Comparison of ENCODE assay signal across 2 cellular contexts in genomic region chr1:167683226-167683625, GRCh38.
TF ChIP-seq lines count a peak whose summit lies in the region.

No MANE protein-coding gene starts in this region.

TF ChIP-seq in SK-N-SH, 30 proteins besides CTCF, POLR2A, EP300 and RAD21 (continued from another document):
- no peak for TF ChIP-seq MAX (IDR thresholded peaks at IDR 0.05; ENCODE audit: low read depth)
- no peak for TF ChIP-seq MEF2A (IDR thresholded peaks at IDR 0.05; ENCODE audit: borderline replicate concordance, low read depth)
- no peak for TF ChIP-seq SMC3 (IDR thresholded peaks at IDR 0.05; ENCODE audit: low read depth, low read length)
- no peak for TF ChIP-seq NFIC (IDR thresholded peaks at IDR 0.05; ENCODE audit: borderline replicate concordance)
- no peak for TF ChIP-seq RCOR1 (IDR thresholded peaks at IDR 0.05; ENCODE audit: low read length)
- no peak for TF ChIP-seq USF2 (IDR thresholded peaks at IDR 0.05; ENCODE audit: borderline replicate concordance, low read depth, low read length)
- TF ChIP-seq EZH2phosphoT487 (IDR thresholded peaks at IDR 0.05; ENCODE audit: borderline replicate concordance, low read depth) = no peak
- no peak for TF ChIP-seq RXRA (IDR thresholded peaks at IDR 0.05; ENCODE audit: borderline replicate concordance, low read depth)
- no peak for TF ChIP-seq IRF3 (IDR thresholded peaks at IDR 0.05; ENCODE audit: low read depth, low read length)
- TF ChIP-seq POLR2AphosphoS5 (IDR thresholded peaks at IDR 0.05; ENCODE audit: low read depth, low read length) = no peak
- no peak for TF ChIP-seq GABPA (IDR thresholded peaks at IDR 0.05; ENCODE audit: low read depth)
- no peak for TF ChIP-seq NRF1 (IDR thresholded peaks at IDR 0.05; ENCODE audit: low read depth, low read length)

TF ChIP-seq in SK-N-SH treated with all-trans-retinoic acid at 6 μM for 48 hours, 23 proteins besides CTCF, POLR2A, EP300 and RAD21 (continued from another document):
- TF ChIP-seq CSRNP3 (CRISPR knock-in tag; IDR thresholded peaks at IDR 0.05) (no peak), PATZ1 (CRISPR knock-in tag; IDR thresholded peaks at IDR 0.05; ENCODE audit: borderline replicate concordance) (no peak), TSHZ2 (CRISPR knock-in tag; IDR thresholded peaks at IDR 0.05) (no peak), ZFP3 (CRISPR knock-in tag; IDR thresholded peaks at IDR 0.05) (no peak)
